1 cellular context compared by ENCODE assay signal in the genomic region with DNA sequence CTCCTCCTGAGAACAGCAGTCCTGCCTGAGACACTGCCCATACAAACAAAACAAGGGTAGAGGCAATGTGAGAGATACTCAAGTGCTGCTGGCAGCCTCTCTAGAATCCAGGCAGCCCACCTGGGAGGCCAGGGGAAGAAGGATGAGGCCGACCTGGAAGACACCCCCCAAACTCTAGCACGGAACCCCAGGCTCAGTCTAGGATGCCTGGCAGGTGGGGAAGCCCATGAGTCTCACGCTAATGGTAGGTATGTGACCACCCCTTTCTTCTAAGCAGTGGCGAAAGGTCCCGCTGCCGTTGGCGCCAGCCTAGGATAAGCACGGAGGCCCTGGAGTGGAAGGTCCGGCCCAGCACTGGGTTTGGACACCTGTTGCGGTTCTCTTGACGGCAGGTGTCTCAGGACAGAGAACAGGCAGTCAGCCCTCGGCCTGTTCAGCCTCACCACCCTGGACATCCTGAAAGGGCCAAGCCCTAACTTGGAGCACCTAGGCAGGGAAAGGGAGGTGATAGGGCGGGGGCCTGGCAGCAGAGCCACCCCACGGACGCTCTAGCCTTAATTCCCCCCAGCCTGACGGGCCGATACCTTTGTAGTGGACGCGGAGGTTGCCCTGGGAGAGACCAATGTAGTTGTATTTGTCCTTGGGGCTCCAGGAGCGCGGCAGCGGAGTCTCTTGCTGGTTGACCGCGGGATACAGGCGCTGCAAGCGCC.
TF ChIP-seq lines count a peak whose summit lies in the region.

No MANE protein-coding gene starts in this region.

TF ChIP-seq in GM12878, 131 proteins besides CTCF, POLR2A, EP300 and RAD21 (continues in another document):
- TF ChIP-seq YY1 (IDR thresholded peaks at IDR 0.05; ENCODE audit: low read depth, low read length) (no peak), SMAD5 (IDR thresholded peaks at IDR 0.05; ENCODE audit: low read depth) (no peak), NR2C2 (IDR thresholded peaks at IDR 0.05; ENCODE audit: borderline replicate concordance, control insufficient read depth, insufficient read length, low read depth) (no peak), BRCA1 (IDR thresholded peaks at IDR 0.05; ENCODE audit: low read depth, low read length) (no peak), MTA2 (IDR thresholded peaks at IDR 0.05; ENCODE audit: low read depth) (no peak), BACH1 (IDR thresholded peaks at IDR 0.05; ENCODE audit: borderline replicate concordance) (no peak), BMI1 (IDR thresholded peaks at IDR 0.05; ENCODE audit: borderline replicate concordance) (no peak), POU2F2 (IDR thresholded peaks at IDR 0.05; ENCODE audit: borderline replicate concordance, low read depth, low read length) (no peak), KLF5 (IDR thresholded peaks at IDR 0.05; ENCODE audit: partially characterized antibody) (no peak), TBL1XR1 (IDR thresholded peaks at IDR 0.05; ENCODE audit: low read depth, low read length) (no peak), TARDBP (IDR thresholded peaks at IDR 0.05; ENCODE audit: borderline replicate concordance) (no peak), ZZZ3 (IDR thresholded peaks at IDR 0.05; ENCODE audit: control insufficient read depth, insufficient read length, low read depth) (no peak), FOXK2 (IDR thresholded peaks at IDR 0.05) (no peak), STAT3 (IDR thresholded peaks at IDR 0.05; ENCODE audit: low read depth, low read length) (no peak), NBN (IDR thresholded peaks at IDR 0.05) (no peak), SMAD1 (IDR thresholded peaks at IDR 0.05; ENCODE audit: low read depth, partially characterized antibody) (no peak), TCF3 (IDR thresholded peaks at IDR 0.05; ENCODE audit: borderline replicate concordance, insufficient read depth, low read depth, low read length) (no peak), HCFC1 (IDR thresholded peaks at IDR 0.05; ENCODE audit: low read length) (no peak), FOXM1 (IDR thresholded peaks at IDR 0.05; ENCODE audit: low read depth, low read length) (no peak), RB1 (IDR thresholded peaks at IDR 0.05; ENCODE audit: borderline replicate concordance) (peak; percentile 63; the same call in 1 of the 2 replicates), ZNF622 (IDR thresholded peaks at IDR 0.05) (no peak), WRNIP1 (IDR thresholded peaks at IDR 0.05; ENCODE audit: borderline replicate concordance, low read depth, low read length) (no peak), ZNF217 (IDR thresholded peaks at IDR 0.05) (no peak), IKZF1 (conservative IDR thresholded peaks at IDR 0.05) (no peak), ZSCAN29 (IDR thresholded peaks at IDR 0.05) (no peak)
- TF ChIP-seq, protein P1, sequence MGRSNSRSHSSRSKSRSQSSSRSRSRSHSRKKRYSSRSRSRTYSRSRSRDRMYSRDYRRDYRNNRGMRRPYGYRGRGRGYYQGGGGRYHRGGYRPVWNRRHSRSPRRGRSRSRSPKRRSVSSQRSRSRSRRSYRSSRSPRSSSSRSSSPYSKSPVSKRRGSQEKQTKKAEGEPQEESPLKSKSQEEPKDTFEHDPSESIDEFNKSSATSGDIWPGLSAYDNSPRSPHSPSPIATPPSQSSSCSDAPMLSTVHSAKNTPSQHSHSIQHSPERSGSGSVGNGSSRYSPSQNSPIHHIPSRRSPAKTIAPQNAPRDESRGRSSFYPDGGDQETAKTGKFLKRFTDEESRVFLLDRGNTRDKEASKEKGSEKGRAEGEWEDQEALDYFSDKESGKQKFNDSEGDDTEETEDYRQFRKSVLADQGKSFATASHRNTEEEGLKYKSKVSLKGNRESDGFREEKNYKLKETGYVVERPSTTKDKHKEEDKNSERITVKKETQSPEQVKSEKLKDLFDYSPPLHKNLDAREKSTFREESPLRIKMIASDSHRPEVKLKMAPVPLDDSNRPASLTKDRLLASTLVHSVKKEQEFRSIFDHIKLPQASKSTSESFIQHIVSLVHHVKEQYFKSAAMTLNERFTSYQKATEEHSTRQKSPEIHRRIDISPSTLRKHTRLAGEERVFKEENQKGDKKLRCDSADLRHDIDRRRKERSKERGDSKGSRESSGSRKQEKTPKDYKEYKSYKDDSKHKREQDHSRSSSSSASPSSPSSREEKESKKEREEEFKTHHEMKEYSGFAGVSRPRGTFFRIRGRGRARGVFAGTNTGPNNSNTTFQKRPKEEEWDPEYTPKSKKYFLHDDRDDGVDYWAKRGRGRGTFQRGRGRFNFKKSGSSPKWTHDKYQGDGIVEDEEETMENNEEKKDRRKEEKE (IDR thresholded peaks at IDR 0.05): no peak
- TF ChIP-seq, protein P2, sequence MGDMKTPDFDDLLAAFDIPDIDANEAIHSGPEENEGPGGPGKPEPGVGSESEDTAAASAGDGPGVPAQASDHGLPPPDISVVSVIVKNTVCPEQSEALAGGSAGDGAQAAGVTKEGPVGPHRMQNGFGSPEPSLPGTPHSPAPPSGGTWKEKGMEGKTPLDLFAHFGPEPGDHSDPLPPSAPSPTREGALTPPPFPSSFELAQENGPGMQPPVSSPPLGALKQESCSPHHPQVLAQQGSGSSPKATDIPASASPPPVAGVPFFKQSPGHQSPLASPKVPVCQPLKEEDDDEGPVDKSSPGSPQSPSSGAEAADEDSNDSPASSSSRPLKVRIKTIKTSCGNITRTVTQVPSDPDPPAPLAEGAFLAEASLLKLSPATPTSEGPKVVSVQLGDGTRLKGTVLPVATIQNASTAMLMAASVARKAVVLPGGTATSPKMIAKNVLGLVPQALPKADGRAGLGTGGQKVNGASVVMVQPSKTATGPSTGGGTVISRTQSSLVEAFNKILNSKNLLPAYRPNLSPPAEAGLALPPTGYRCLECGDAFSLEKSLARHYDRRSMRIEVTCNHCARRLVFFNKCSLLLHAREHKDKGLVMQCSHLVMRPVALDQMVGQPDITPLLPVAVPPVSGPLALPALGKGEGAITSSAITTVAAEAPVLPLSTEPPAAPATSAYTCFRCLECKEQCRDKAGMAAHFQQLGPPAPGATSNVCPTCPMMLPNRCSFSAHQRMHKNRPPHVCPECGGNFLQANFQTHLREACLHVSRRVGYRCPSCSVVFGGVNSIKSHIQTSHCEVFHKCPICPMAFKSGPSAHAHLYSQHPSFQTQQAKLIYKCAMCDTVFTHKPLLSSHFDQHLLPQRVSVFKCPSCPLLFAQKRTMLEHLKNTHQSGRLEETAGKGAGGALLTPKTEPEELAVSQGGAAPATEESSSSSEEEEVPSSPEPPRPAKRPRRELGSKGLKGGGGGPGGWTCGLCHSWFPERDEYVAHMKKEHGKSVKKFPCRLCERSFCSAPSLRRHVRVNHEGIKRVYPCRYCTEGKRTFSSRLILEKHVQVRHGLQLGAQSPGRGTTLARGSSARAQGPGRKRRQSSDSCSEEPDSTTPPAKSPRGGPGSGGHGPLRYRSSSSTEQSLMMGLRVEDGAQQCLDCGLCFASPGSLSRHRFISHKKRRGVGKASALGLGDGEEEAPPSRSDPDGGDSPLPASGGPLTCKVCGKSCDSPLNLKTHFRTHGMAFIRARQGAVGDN (IDR thresholded peaks at IDR 0.05): no peak
- TF ChIP-seq, protein P3, sequence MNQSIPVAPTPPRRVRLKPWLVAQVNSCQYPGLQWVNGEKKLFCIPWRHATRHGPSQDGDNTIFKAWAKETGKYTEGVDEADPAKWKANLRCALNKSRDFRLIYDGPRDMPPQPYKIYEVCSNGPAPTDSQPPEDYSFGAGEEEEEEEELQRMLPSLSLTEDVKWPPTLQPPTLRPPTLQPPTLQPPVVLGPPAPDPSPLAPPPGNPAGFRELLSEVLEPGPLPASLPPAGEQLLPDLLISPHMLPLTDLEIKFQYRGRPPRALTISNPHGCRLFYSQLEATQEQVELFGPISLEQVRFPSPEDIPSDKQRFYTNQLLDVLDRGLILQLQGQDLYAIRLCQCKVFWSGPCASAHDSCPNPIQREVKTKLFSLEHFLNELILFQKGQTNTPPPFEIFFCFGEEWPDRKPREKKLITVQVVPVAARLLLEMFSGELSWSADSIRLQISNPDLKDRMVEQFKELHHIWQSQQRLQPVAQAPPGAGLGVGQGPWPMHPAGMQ (IDR thresholded peaks at IDR 0.05; ENCODE audit: borderline replicate concordance): no peak
- TF ChIP-seq, protein P4, sequence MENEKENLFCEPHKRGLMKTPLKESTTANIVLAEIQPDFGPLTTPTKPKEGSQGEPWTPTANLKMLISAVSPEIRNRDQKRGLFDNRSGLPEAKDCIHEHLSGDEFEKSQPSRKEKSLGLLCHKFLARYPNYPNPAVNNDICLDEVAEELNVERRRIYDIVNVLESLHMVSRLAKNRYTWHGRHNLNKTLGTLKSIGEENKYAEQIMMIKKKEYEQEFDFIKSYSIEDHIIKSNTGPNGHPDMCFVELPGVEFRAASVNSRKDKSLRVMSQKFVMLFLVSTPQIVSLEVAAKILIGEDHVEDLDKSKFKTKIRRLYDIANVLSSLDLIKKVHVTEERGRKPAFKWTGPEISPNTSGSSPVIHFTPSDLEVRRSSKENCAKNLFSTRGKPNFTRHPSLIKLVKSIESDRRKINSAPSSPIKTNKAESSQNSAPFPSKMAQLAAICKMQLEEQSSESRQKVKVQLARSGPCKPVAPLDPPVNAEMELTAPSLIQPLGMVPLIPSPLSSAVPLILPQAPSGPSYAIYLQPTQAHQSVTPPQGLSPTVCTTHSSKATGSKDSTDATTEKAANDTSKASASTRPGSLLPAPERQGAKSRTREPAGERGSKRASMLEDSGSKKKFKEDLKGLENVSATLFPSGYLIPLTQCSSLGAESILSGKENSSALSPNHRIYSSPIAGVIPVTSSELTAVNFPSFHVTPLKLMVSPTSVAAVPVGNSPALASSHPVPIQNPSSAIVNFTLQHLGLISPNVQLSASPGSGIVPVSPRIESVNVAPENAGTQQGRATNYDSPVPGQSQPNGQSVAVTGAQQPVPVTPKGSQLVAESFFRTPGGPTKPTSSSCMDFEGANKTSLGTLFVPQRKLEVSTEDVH (IDR thresholded peaks at IDR 0.05; ENCODE audit: low read depth, partially characterized antibody): no peak
- TF ChIP-seq, protein P5, sequence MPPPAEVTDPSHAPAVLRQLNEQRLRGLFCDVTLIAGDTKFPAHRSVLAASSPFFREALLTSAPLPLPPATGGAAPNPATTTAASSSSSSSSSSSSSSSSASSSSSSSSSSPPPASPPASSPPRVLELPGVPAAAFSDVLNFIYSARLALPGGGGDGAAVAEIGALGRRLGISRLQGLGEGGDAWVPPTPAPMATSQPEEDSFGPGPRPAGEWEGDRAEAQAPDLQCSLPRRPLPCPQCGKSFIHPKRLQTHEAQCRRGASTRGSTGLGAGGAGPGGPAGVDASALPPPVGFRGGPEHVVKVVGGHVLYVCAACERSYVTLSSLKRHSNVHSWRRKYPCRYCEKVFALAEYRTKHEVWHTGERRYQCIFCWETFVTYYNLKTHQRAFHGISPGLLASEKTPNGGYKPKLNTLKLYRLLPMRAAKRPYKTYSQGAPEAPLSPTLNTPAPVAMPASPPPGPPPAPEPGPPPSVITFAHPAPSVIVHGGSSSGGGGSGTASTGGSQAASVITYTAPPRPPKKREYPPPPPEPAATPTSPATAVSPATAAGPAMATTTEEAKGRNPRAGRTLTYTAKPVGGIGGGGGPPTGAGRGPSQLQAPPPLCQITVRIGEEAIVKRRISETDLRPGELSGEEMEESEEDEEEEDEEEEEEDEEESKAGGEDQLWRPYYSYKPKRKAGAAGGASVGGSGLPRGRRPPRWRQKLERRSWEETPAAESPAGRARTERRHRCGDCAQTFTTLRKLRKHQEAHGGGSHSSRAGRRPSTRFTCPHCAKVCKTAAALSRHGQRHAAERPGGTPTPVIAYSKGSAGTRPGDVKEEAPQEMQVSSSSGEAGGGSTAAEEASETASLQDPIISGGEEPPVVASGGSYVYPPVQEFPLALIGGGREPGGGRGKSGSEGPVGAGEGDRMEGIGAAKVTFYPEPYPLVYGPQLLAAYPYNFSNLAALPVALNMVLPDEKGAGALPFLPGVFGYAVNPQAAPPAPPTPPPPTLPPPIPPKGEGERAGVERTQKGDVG (CRISPR knock-in tag; IDR thresholded peaks at IDR 0.05): no peak
- TF ChIP-seq, protein P6, sequence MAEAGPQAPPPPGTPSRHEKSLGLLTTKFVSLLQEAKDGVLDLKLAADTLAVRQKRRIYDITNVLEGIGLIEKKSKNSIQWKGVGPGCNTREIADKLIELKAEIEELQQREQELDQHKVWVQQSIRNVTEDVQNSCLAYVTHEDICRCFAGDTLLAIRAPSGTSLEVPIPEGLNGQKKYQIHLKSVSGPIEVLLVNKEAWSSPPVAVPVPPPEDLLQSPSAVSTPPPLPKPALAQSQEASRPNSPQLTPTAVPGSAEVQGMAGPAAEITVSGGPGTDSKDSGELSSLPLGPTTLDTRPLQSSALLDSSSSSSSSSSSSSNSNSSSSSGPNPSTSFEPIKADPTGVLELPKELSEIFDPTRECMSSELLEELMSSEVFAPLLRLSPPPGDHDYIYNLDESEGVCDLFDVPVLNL (IDR thresholded peaks at IDR 0.05; ENCODE audit: low read depth, low read length): no peak
- TF ChIP-seq, protein P7, sequence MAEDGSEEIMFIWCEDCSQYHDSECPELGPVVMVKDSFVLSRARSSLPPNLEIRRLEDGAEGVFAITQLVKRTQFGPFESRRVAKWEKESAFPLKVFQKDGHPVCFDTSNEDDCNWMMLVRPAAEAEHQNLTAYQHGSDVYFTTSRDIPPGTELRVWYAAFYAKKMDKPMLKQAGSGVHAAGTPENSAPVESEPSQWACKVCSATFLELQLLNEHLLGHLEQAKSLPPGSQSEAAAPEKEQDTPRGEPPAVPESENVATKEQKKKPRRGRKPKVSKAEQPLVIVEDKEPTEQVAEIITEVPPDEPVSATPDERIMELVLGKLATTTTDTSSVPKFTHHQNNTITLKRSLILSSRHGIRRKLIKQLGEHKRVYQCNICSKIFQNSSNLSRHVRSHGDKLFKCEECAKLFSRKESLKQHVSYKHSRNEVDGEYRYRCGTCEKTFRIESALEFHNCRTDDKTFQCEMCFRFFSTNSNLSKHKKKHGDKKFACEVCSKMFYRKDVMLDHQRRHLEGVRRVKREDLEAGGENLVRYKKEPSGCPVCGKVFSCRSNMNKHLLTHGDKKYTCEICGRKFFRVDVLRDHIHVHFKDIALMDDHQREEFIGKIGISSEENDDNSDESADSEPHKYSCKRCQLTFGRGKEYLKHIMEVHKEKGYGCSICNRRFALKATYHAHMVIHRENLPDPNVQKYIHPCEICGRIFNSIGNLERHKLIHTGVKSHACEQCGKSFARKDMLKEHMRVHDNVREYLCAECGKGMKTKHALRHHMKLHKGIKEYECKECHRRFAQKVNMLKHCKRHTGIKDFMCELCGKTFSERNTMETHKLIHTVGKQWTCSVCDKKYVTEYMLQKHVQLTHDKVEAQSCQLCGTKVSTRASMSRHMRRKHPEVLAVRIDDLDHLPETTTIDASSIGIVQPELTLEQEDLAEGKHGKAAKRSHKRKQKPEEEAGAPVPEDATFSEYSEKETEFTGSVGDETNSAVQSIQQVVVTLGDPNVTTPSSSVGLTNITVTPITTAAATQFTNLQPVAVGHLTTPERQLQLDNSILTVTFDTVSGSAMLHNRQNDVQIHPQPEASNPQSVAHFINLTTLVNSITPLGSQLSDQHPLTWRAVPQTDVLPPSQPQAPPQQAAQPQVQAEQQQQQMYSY (CRISPR knock-in tag; IDR thresholded peaks at IDR 0.05): no peak
- TF ChIP-seq, protein P8, sequence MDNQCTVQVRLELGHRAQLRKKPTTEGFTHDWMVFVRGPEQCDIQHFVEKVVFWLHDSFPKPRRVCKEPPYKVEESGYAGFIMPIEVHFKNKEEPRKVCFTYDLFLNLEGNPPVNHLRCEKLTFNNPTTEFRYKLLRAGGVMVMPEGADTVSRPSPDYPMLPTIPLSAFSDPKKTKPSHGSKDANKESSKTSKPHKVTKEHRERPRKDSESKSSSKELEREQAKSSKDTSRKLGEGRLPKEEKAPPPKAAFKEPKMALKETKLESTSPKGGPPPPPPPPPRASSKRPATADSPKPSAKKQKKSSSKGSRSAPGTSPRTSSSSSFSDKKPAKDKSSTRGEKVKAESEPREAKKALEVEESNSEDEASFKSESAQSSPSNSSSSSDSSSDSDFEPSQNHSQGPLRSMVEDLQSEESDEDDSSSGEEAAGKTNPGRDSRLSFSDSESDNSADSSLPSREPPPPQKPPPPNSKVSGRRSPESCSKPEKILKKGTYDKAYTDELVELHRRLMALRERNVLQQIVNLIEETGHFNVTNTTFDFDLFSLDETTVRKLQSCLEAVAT (IDR thresholded peaks at IDR 0.05): no peak
- TF ChIP-seq, protein P9, sequence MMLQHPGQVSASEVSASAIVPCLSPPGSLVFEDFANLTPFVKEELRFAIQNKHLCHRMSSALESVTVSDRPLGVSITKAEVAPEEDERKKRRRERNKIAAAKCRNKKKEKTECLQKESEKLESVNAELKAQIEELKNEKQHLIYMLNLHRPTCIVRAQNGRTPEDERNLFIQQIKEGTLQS (IDR thresholded peaks at IDR 0.05; ENCODE audit: borderline replicate concordance, extremely low read depth, low read depth, low read length): no peak
